14 cellular contexts compared by ENCODE assay signal in genomic region chr12:56114084-56114483, GRCh38. TPM values are rescaled to one million over a fixed set of nuclear protein-coding genes. Genes with fewer than 3 reads are reported as not detected.
A peak's percentile ranks its signal among the peaks of the same experiment; 100 is the strongest.
DNase-seq lines count a peak whose midpoint lies in the region; ATAC-seq and TF ChIP-seq lines count a peak whose summit lies in the region.
"Had no signal": no experiment of that assay in that cellular context is flagged by ENCODE, and none has a peak within 500 bp of the region (broad histone marks: within the 10 kb centered on the region; RNA-seq: fewer than 3 reads in every experiment).

No MANE protein-coding gene starts in this region.

- peaks cover 77% of the 10 kb centered on the region for H3F3A ChIP-seq in DOHH2 (ENCODE audit: control insufficient read depth, insufficient read depth)

- H3K27ac ChIP-seq in DOHH2 (ENCODE audit: low read depth, low read length) (peak overlapping the region; percentile 91), transverse colon (no peak overlapping the region)
- H3K27ac ChIP-seq: cardiac muscle cell, thoracic aorta had no signal

- H3K79me2 ChIP-seq in DOHH2 (ENCODE audit: control insufficient read depth, low read length) = peaks cover 21% of the 10 kb centered on the region

- intact Hi-C loops in transverse colon (cut with DNase I; ENCODE audit: low total_unique reads) = no loop called here

- H3K36me3 Mint-ChIP-seq in memory B cell = peaks cover 29% of the 10 kb centered on the region

- no peak for TF ChIP-seq EP300 in transverse colon (IDR thresholded peaks at IDR 0.05; ENCODE audit: low read depth)

- peaks cover 12% of the 10 kb centered on the region for H3K4me1 ChIP-seq in DOHH2 (ENCODE audit: control insufficient read depth, low read length)
- peaks cover 6 to 13% (median 8%) of the 10 kb centered on the region in 4 donors for H3K4me1 ChIP-seq in transverse colon

- no peak for ATAC-seq in memory B cell (ENCODE audit: low read depth)
- ATAC-seq: left colon had no signal

- H3K27me3 ChIP-seq in DOHH2 (ENCODE audit: control insufficient read depth, low read length) (no peaks in the 10 kb centered on the region), transverse colon (no peaks in the 10 kb centered on the region)
- H3K27me3 ChIP-seq: cardiac muscle cell had no signal

- no peaks in the 10 kb centered on the region for H4K20me1 ChIP-seq in DOHH2 (ENCODE audit: control insufficient read depth, insufficient read depth, low read depth, low read length)

- in situ Hi-C loops in transverse colon (cut with MboI; ENCODE audit: low pct_ligation_motif_present in 1 of 4, low pct_unique_long_range_greater_than_20kb in 1 of 4, low sequenced_read_pairs in 3 of 4) = loop anchor here in 2 of 4 donors (10.0 kb wide), 2 partner anchors 69 to 389 kb away; partner anchors contain the start of genes CD63 (in 1 of the 2), RDH5 (in 1 of the 2) and RPS26 (in 1 of the 2)

- H3K4me3 Mint-ChIP-seq in memory B cell = peak overlapping the region; percentile 21

- H3K36me3 ChIP-seq in DOHH2 (ENCODE audit: control insufficient read depth, low read length) (peaks cover 71% of the 10 kb centered on the region), transverse colon (peaks cover 0 to 34% (median 17%) of the 10 kb centered on the region in 4 donors)

- H3K9me2 ChIP-seq in DOHH2 (replicated peaks; ENCODE audit: control insufficient read depth, low read length) = no peaks in the 10 kb centered on the region

- TF ChIP-seq CTCF in DOHH2 (IDR thresholded peaks at IDR 0.05; ENCODE audit: low read depth, low read length, poor library complexity, severe bottlenecking) (no peak), transverse colon (IDR thresholded peaks at IDR 0.05) (no peak)

- H3K27ac Mint-ChIP-seq in memory B cell = no peak overlapping the region

- DNase-seq in memory B cell (ENCODE audit: low spot score in 2 of 2) = no peak
- DNase-seq in transverse colon = no peak
- DNase-seq in HCEC 1CT = no peak
- DNase-seq: activated T-cell treated with anti-CD3 and anti-CD28 coated beads, Interleukin-2, amount 50 U/mL, for 48 hours; Caco-2; head of caudate nucleus; left colon; NCI-H1694 treated with DMSO at 0.1 percent for 48 hours; NCI-H526; SHP77 had no signal

- WGBS in transverse colon (ENCODE audit: low coverage in 1 of 2), 2 donors = 91 to 100% methylated on average over 1 of the region's 1 CpG

- H3K9me3 Mint-ChIP-seq in memory B cell = no peaks in the 10 kb centered on the region

- no peaks in the 10 kb centered on the region for H3K27me3 Mint-ChIP-seq in memory B cell

- H3K4me3 ChIP-seq in DOHH2 (ENCODE audit: low read length) (no peak overlapping the region), transverse colon (no peak overlapping the region)
- H3K4me3 ChIP-seq: cardiac muscle cell, thoracic aorta had no signal

- H3K4me2 ChIP-seq in DOHH2 (ENCODE audit: low read length) = no peak overlapping the region

- TF ChIP-seq POLR2A in transverse colon (IDR thresholded peaks at IDR 0.05) = no peak

- H3K9me3 ChIP-seq in DOHH2 (ENCODE audit: control insufficient read depth, insufficient read depth, low read length) (no peaks in the 10 kb centered on the region), transverse colon (no peaks in the 10 kb centered on the region)
- H3K9me3 ChIP-seq: Caco-2, thoracic aorta had no signal

- H3K4me1 Mint-ChIP-seq in memory B cell = peaks cover 15% of the 10 kb centered on the region

TF ChIP-seq in PFSK-1, 5 proteins besides CTCF, POLR2A, EP300 and RAD21:
- TF ChIP-seq POLR2AphosphoS5 (IDR thresholded peaks at IDR 0.05; ENCODE audit: low read depth, low read length) (peak; percentile 39; the same call in 1 of the 2 replicates), SIN3A (IDR thresholded peaks at IDR 0.05; ENCODE audit: borderline replicate concordance, insufficient read depth, low read length) (no peak)

RNA-seq across cellular contexts. Expression of gene RPL41, which starts 2.3 kb away (rescaled TPM):
- polyA plus RNA-seq in PFSK-1 (2012; ENCODE audit: insufficient read length, low read depth) = 6,801 TPM
- total RNA-seq in transverse colon = 1,000 to 10,000 TPM in 2 of 4 donors, 100 to 1,000 TPM in 2; 841 to 2,950 (median 1,684) TPM

RNA-seq across cellular contexts. Expression of gene ZC3H10, which starts 4.0 kb away (rescaled TPM):
- polyA plus RNA-seq in PFSK-1 (2012; ENCODE audit: insufficient read length, low read depth) = 8.0 TPM
- total RNA-seq in transverse colon = 10 to 100 TPM in 1 of 4 donors, 1 to 10 TPM in 3; 3.7 to 10.1 (median 4.5) TPM

RNA-seq across cellular contexts. Expression of gene PA2G4, which starts 9.7 kb away (rescaled TPM):
- polyA plus RNA-seq in PFSK-1 (2012; ENCODE audit: insufficient read length, low read depth) = 285 TPM
- 10 to 100 TPM; 22.1 to 63.0 (median 44.8) TPM for total RNA-seq in transverse colon

RNA-seq across cellular contexts. Expression of gene ESYT1, which starts 14.0 kb away (rescaled TPM):
- polyA plus RNA-seq in PFSK-1 (2012; ENCODE audit: insufficient read length, low read depth) = 90.4 TPM
- 100 to 1,000 TPM in 2 of 4 donors, 10 to 100 TPM in 2; 94.2 to 133 (median 97.9) TPM for total RNA-seq in transverse colon

RNA-seq across cellular contexts. Expression of gene ERBB3, which starts 34.1 kb away (rescaled TPM):
- polyA plus RNA-seq in PFSK-1 (2012; ENCODE audit: insufficient read length, low read depth) = 3.1 TPM
- 100 to 1,000 TPM; 270 to 634 (median 340) TPM for total RNA-seq in transverse colon
